In genomic region chr4:109815151-109816081, GRCh38 we compare ENCODE assay signal across 1 cellular context.
TF ChIP-seq lines count a peak whose summit lies in the region.

Gene GAR1 (plus strand): TSS chr4:109815762. CDS start chr4:109816165, 403 bp downstream.

TF ChIP-seq in HepG2, 621 proteins besides CTCF, POLR2A, EP300 and RAD21 (continued from another document and continues in another):
- TF ChIP-seq GMEB1 (CRISPR knock-in tag; IDR thresholded peaks at IDR 0.05; ENCODE audit: borderline replicate concordance) = peak; percentile 94
- TF ChIP-seq ZNF441 (CRISPR knock-in tag; IDR thresholded peaks at IDR 0.05; ENCODE audit: borderline replicate concordance) = peak; percentile 46
- TF ChIP-seq SMAD9 (CRISPR knock-in tag; IDR thresholded peaks at IDR 0.05) = peak; percentile 57; the same call in 1 of the 2 replicates
- TF ChIP-seq TRAFD1 (CRISPR knock-in tag; IDR thresholded peaks at IDR 0.05; ENCODE audit: borderline replicate concordance) = 0 out of 2 replicates have a peak, but pooled peaks have one; percentile 40
- TF ChIP-seq JARID2 (CRISPR knock-in tag; IDR thresholded peaks at IDR 0.05; ENCODE audit: insufficient replicate concordance) = no peak
- no peak for TF ChIP-seq ZNF451 (CRISPR knock-in tag; IDR thresholded peaks at IDR 0.05)
- peak; percentile 92 for TF ChIP-seq ZNF574 (CRISPR knock-in tag; IDR thresholded peaks at IDR 0.05)
- no peak for TF ChIP-seq PBX3 (CRISPR knock-in tag; IDR thresholded peaks at IDR 0.05; ENCODE audit: borderline replicate concordance)
- TF ChIP-seq, protein P1, sequence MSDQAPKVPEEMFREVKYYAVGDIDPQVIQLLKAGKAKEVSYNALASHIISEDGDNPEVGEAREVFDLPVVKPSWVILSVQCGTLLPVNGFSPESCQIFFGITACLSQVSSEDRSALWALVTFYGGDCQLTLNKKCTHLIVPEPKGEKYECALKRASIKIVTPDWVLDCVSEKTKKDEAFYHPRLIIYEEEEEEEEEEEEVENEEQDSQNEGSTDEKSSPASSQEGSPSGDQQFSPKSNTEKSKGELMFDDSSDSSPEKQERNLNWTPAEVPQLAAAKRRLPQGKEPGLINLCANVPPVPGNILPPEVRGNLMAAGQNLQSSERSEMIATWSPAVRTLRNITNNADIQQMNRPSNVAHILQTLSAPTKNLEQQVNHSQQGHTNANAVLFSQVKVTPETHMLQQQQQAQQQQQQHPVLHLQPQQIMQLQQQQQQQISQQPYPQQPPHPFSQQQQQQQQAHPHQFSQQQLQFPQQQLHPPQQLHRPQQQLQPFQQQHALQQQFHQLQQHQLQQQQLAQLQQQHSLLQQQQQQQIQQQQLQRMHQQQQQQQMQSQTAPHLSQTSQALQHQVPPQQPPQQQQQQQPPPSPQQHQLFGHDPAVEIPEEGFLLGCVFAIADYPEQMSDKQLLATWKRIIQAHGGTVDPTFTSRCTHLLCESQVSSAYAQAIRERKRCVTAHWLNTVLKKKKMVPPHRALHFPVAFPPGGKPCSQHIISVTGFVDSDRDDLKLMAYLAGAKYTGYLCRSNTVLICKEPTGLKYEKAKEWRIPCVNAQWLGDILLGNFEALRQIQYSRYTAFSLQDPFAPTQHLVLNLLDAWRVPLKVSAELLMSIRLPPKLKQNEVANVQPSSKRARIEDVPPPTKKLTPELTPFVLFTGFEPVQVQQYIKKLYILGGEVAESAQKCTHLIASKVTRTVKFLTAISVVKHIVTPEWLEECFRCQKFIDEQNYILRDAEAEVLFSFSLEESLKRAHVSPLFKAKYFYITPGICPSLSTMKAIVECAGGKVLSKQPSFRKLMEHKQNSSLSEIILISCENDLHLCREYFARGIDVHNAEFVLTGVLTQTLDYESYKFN (CRISPR knock-in tag; conservative IDR thresholded peaks at IDR 0.05) = peak; percentile 40; the same call in 1 of the 2 replicates
- 0 out of 2 replicates have a peak, but pooled peaks have one; percentile 45 for TF ChIP-seq ESRRA (CRISPR knock-in tag; IDR thresholded peaks at IDR 0.05; ENCODE audit: low read depth)
- TF ChIP-seq TOE1 (CRISPR knock-in tag; IDR thresholded peaks at IDR 0.05) = no peak; the same call in 1 of the 2 replicates
- peak; percentile 14; the same call in 1 of the 2 replicates for TF ChIP-seq ZNF3 (CRISPR knock-in tag; IDR thresholded peaks at IDR 0.05)
- TF ChIP-seq TEF (CRISPR knock-in tag; IDR thresholded peaks at IDR 0.05) = no peak
- peak; percentile 73; the same call in 1 of the 2 replicates for TF ChIP-seq GMEB2 (CRISPR knock-in tag; IDR thresholded peaks at IDR 0.05; ENCODE audit: low read depth)
- no peak; the same call in 1 of the 2 replicates for TF ChIP-seq ZNF546 (CRISPR knock-in tag; conservative IDR thresholded peaks at IDR 0.05)
- no peak for TF ChIP-seq ZC3H4 (CRISPR knock-in tag; IDR thresholded peaks at IDR 0.05; ENCODE audit: borderline replicate concordance)
- peak; percentile 79 for TF ChIP-seq ZNF350 (CRISPR knock-in tag; IDR thresholded peaks at IDR 0.05; ENCODE audit: borderline replicate concordance, low read depth)
- TF ChIP-seq ZNF232 (CRISPR knock-in tag; IDR thresholded peaks at IDR 0.05; ENCODE audit: borderline replicate concordance) = no peak
- peak; percentile 68; the same call in 1 of the 2 replicates for TF ChIP-seq ZNF331 (CRISPR knock-in tag; IDR thresholded peaks at IDR 0.05)
- TF ChIP-seq ZNF605 (CRISPR knock-in tag; IDR thresholded peaks at IDR 0.05) = peak; percentile 32; the same call in 1 of the 2 replicates
- peak; percentile 99 for TF ChIP-seq MXD4 (CRISPR knock-in tag; IDR thresholded peaks at IDR 0.05)
- peak; percentile 6; the same call in 1 of the 2 replicates for TF ChIP-seq TGIF2 (CRISPR knock-in tag; IDR thresholded peaks at IDR 0.05)
- TF ChIP-seq KLF9 (CRISPR knock-in tag; IDR thresholded peaks at IDR 0.05; ENCODE audit: low read depth) = peak; percentile 98
- no peak for TF ChIP-seq LBX2 (CRISPR knock-in tag; IDR thresholded peaks at IDR 0.05; ENCODE audit: borderline replicate concordance)
- TF ChIP-seq, protein P2, sequence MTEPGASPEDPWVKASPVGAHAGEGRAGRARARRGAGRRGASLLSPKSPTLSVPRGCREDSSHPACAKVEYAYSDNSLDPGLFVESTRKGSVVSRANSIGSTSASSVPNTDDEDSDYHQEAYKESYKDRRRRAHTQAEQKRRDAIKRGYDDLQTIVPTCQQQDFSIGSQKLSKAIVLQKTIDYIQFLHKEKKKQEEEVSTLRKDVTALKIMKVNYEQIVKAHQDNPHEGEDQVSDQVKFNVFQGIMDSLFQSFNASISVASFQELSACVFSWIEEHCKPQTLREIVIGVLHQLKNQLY (CRISPR knock-in tag; IDR thresholded peaks at IDR 0.05) = no peak
- no peak for TF ChIP-seq PTBP1 (IDR thresholded peaks at IDR 0.05; ENCODE audit: low read depth, low read length, poor library complexity, severe bottlenecking)
- TF ChIP-seq, protein P3, sequence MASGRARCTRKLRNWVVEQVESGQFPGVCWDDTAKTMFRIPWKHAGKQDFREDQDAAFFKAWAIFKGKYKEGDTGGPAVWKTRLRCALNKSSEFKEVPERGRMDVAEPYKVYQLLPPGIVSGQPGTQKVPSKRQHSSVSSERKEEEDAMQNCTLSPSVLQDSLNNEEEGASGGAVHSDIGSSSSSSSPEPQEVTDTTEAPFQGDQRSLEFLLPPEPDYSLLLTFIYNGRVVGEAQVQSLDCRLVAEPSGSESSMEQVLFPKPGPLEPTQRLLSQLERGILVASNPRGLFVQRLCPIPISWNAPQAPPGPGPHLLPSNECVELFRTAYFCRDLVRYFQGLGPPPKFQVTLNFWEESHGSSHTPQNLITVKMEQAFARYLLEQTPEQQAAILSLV (CRISPR knock-in tag; IDR thresholded peaks at IDR 0.05; ENCODE audit: borderline replicate concordance) = 0 out of 2 replicates have a peak, but pooled peaks have one; percentile 85
- TF ChIP-seq POGZ (CRISPR knock-in tag; IDR thresholded peaks at IDR 0.05) = peak; percentile 74
- peak; percentile 63 for TF ChIP-seq TEAD3 (CRISPR knock-in tag; optimal IDR thresholded peaks at IDR 0.05; ENCODE audit: borderline replicate concordance)
- 0 out of 2 replicates have a peak, but pooled peaks have one; percentile 3 for TF ChIP-seq ZNF710 (CRISPR knock-in tag; IDR thresholded peaks at IDR 0.05; ENCODE audit: borderline replicate concordance)
- TF ChIP-seq NFKBIZ (CRISPR knock-in tag; IDR thresholded peaks at IDR 0.05) = no peak
- TF ChIP-seq GABPA (IDR thresholded peaks at IDR 0.05; ENCODE audit: low read depth, low read length) = peak; percentile 82
- TF ChIP-seq GABPA (CRISPR knock-in tag; IDR thresholded peaks at IDR 0.05; ENCODE audit: low read depth) = peak; percentile 98
- TF ChIP-seq, protein P4, sequence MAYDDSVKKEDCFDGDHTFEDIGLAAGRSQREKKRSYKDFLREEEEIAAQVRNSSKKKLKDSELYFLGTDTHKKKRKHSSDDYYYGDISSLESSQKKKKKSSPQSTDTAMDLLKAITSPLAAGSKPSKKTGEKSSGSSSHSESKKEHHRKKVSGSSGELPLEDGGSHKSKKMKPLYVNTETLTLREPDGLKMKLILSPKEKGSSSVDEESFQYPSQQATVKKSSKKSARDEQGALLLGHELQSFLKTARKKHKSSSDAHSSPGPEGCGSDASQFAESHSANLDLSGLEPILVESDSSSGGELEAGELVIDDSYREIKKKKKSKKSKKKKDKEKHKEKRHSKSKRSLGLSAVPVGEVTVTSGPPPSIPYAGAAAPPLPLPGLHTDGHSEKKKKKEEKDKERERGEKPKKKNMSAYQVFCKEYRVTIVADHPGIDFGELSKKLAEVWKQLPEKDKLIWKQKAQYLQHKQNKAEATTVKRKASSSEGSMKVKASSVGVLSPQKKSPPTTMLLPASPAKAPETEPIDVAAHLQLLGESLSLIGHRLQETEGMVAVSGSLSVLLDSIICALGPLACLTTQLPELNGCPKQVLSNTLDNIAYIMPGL (CRISPR knock-in tag; IDR thresholded peaks at IDR 0.05; ENCODE audit: borderline replicate concordance in 1 of 2, low read depth in 1 of 2) = peak; percentile 61 to 81; a peak in 3 of 4 replicates
